21 cellular contexts compared by ENCODE assay signal in the genomic region with DNA sequence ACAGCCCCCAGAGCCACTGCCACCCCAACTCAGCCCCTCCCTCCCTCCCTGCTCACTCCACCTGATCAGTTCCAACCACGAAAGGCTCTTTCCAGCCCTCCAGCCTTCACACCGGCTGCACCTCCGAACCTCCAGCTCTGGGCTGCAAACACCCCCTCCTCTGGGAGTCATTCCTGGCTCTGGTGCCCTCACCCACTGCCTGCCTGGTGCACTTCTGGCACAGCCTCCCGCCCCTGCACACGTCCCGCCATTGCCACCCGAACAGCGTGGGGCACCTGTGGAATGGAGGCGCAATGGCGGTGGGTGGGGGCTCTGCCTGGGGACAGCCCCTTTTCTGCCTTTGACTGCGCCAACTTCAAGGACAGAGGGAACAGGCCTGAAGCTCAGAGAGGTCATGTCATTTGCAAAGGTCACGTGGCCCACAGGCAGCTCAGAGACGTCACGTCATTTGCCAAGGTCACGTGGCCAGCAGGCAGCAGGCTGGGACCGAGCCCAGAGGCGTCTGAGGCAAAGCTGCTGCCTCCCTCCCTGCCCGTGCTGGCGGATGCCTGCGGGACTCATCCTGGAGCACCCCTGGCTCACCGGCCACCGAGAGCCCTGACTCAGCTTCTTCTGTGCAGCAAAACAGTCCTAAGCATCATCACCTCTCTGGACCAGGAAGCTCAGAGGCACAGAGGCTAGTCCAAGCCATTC.
DNase-seq lines count a peak whose midpoint lies in the region; ATAC-seq, FAIRE-seq and TF ChIP-seq lines count a peak whose summit lies in the region.
"Had no signal": no experiment of that assay in that cellular context is flagged by ENCODE, and none has a peak within 500 bp of the region (broad histone marks: within the 10 kb centered on the region; RNA-seq: fewer than 3 reads in every experiment).

No MANE protein-coding gene starts in this region.

- ATAC-seq in HG02588 (IDR thresholded peaks at IDR 0.05; ENCODE audit: unreplicated experiment), result no peak
- ATAC-seq: activated T-cell treated with anti-CD3 and anti-CD28 coated beads, Interleukin-2, amount 50 U/mL, for 72 hours had no signal

- intact Hi-C loops in kidney (cut with DNase I), result no loop called here

- DNase-seq in HT1080 (ENCODE audit: low read depth) (peak; percentile 15), frontal cortex (ENCODE audit: low spot score in 2 of 2) (peak; percentile 65 to 66), kidney (peak; percentile 86), superior temporal gyrus (ENCODE audit: extremely low spot score) (peak; percentile 61), cortex of kidney (lab: John Stamatoyannopoulos, UW) (no peak), NCI-H2107 treated with DMSO at 0.1 percent for 48 hours (lab: John Stamatoyannopoulos, UW; ENCODE audit: unreplicated experiment) (no peak)
- DNase-seq: activated CD8-positive, alpha-beta memory T cell treated with anti-CD3 and anti-CD28 coated beads for 24 hours; DMS 273 treated with DMSO at 0.1 percent for 48 hours; erythroblast; foreskin fibroblast; islet precursor cell; naive B cell; NCI-H1417; NCI-H69; sigmoid colon; stimulated activated CD8-positive, alpha-beta memory T cell treated with anti-CD3 and anti-CD28 coated beads, Interleukin-4, amount 100 ng/mL, for 48 hours had no signal

- H3K9me3 ChIP-seq in kidney (ENCODE audit: control insufficient read depth in 1 of 2, low read length in 2 of 2), result no peaks in the 10 kb centered on the region
- H3K9me3 ChIP-seq: ovary, sigmoid colon had no signal

- TF ChIP-seq CTCF in kidney (IDR thresholded peaks at IDR 0.05; ENCODE audit: borderline replicate concordance, extremely low read depth, insufficient read depth), result no peak

- no peak overlapping the region for H3K27ac ChIP-seq in kidney (ENCODE audit: low read depth in 2 of 2, low read length in 2 of 2)
- H3K27ac ChIP-seq: ovary, sigmoid colon, upper lobe of left lung had no signal

- H3K9ac ChIP-seq in kidney (ENCODE audit: low read length in 2 of 2), result no peak overlapping the region

- no peak overlapping the region for H3K4me3 ChIP-seq in kidney (ENCODE audit: low read length in 2 of 2)
- H3K4me3 ChIP-seq: ovary, sigmoid colon, upper lobe of left lung had no signal

- FAIRE-seq in frontal cortex (lab: Jason Lieb, UNC) (no peak), kidney (lab: Jason Lieb, UNC) (no peak)
- FAIRE-seq: TTC549 had no signal

- no peaks in the 10 kb centered on the region for H3K36me3 ChIP-seq in kidney (ENCODE audit: control insufficient read depth in 1 of 2, insufficient read depth in 2 of 2, low read length in 2 of 2)
- H3K36me3 ChIP-seq: ovary, sigmoid colon, upper lobe of left lung had no signal

- no peaks in the 10 kb centered on the region for H3K4me1 ChIP-seq in kidney (ENCODE audit: control insufficient read depth in 1 of 2, insufficient read depth in 1 of 2, low read depth in 1 of 2, low read length in 2 of 2)
- H3K4me1 ChIP-seq: sigmoid colon, upper lobe of left lung had no signal

Comparison
In these comparisons a context has a peak if more than half of its experiments do, and no peak if none do; other contexts are left out.
1. DNase-seq: peak in HT1080 (single experiment), frontal cortex (2 of 2), kidney (single experiment) and superior temporal gyrus (single experiment); none in cortex of kidney (single experiment) and NCI-H2107 treated with DMSO at 0.1 percent for 48 hours (single experiment).